ENCODE assay signal across 17 cellular contexts in the genomic region with DNA sequence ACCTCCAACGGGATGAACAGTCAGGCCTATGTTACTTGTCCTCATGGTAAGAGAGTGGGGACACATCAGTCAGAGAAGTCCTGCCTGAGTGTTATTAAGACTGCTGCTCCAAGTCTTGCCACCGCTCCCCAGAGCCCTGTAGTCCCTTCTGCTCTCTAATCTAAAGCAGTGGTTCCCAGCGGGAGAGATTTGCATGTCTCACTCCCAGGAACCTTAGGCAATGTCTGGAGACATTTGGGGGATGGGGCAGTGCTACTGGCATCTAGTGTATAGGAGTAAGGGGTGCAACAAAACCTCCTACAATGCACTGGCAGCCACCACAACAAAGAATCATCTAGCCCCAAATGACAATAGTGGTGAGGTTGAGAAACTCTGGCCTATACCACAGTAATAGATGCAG. TPM values are rescaled to one million over a fixed set of nuclear protein-coding genes. Genes with fewer than 3 reads are reported as not detected.
DNase-seq lines count a peak whose midpoint lies in the region; ATAC-seq, FAIRE-seq and TF ChIP-seq lines count a peak whose summit lies in the region.
"Had no signal": no experiment of that assay in that cellular context is flagged by ENCODE, and none has a peak within 500 bp of the region (broad histone marks: within the 10 kb centered on the region; RNA-seq: fewer than 3 reads in every experiment).

No MANE protein-coding gene starts in this region.

- no peaks in the 10 kb centered on the region for H3K9me2 ChIP-seq in GM23248 (ENCODE audit: insufficient read depth)

- TF ChIP-seq POLR2A in H1 (IDR thresholded peaks at IDR 0.05; ENCODE audit: control extremely low read depth in 1 of 2, low read depth in 2 of 2, low read length in 2 of 2) = no peak

- H3K27ac ChIP-seq in GM23248 = peak overlapping the region; percentile 72
- no peak overlapping the region for H3K27ac ChIP-seq in H1 (ENCODE audit: low read depth, low read length)
- peak overlapping the region; percentile 17 for H3K27ac ChIP-seq in smooth muscle cell (ENCODE audit: low read depth)
- H3K27ac ChIP-seq: BLaER1 treated with 17β-estradiol and CSF1 and Interleukin-3, amounts not matched to agents 10 nM and 100 nM had no signal

- H3K4me1 ChIP-seq in GM23248 (ENCODE audit: insufficient read depth) (peaks cover 29% of the 10 kb centered on the region), H1 (replicated peaks in 1 of 4; ENCODE audit: control insufficient read depth in 3 of 4, insufficient read depth in 4 of 4, low read length in 3 of 4) (peaks cover 0 to 12% (median 8%) of the 10 kb centered on the region in 4 experiments; a peak in 4 of 7 replicates), smooth muscle cell (ENCODE audit: low read depth) (peaks cover 4% of the 10 kb centered on the region)
- H3K4me1 ChIP-seq: BLaER1 treated with 17β-estradiol and CSF1 and Interleukin-3, amounts not matched to agents 10 nM and 100 nM had no signal

- no peak overlapping the region for H3K4ac ChIP-seq in H1 (replicated peaks; ENCODE audit: insufficient read length, low read depth, low read length)

- no peak overlapping the region for H2BK120ac ChIP-seq in H1 (replicated peaks; ENCODE audit: low read depth, low read length)

- H3K18ac ChIP-seq in H1 (ENCODE audit: extremely low read depth, low read length) = no peak overlapping the region

- H3K9ac ChIP-seq in GM23248 (peak overlapping the region; percentile 9; the same call in 1 of the 2 replicates), H1 (replicated peaks in 1 of 4; ENCODE audit: extremely low read depth in 1 of 4, low read depth in 3 of 4, low read length in 3 of 4) (no peak overlapping the region), smooth muscle cell (ENCODE audit: low read depth) (no peak overlapping the region)
- H3K9ac ChIP-seq: BLaER1 treated with 17β-estradiol and CSF1 and Interleukin-3, amounts not matched to agents 10 nM and 100 nM had no signal

- H2AK5ac ChIP-seq in H1 (ENCODE audit: low read depth, low read length) = no peak overlapping the region

- in situ Hi-C loops in GM23248 (cut with MboI) = no loop called here

- H3K23ac ChIP-seq in H1 (ENCODE audit: insufficient read length) = no peak overlapping the region

- H2BK5ac ChIP-seq in H1 (ENCODE audit: low read depth, low read length) = no peak overlapping the region

- H3F3A ChIP-seq in GM23248 (ENCODE audit: insufficient read depth) = peaks cover 43% of the 10 kb centered on the region
- peaks cover 5% of the 10 kb centered on the region for H3F3A ChIP-seq in smooth muscle cell (ENCODE audit: low read depth)

- 52 to 55% methylated on average over 3 of the region's 3 CpGs for WGBS in GM23248 (ENCODE audit: low coverage in 1 of 2, low lambda C conversion rate in 2 of 2, missing lambda C conversion rate in 2 of 2), 2 experiments
- 43% methylated on average over 3 of the region's 3 CpGs; no CpG with 5 or more reads in 1 of the 2 experiments for WGBS in H1 (ENCODE audit: extremely low coverage in 1 of 2, insufficient coverage in 1 of 2, insufficient read length in 1 of 2, insufficient replicate concordance in 2 of 2, low coverage in 1 of 2, low lambda C conversion rate in 2 of 2, missing lambda C conversion rate in 1 of 2), 2 experiments
- 8% methylated on average over 3 of the region's 3 CpGs for WGBS in smooth muscle cell (ENCODE audit: low lambda C conversion rate)

- DNase-seq in GM23248 = peak; percentile 51
- DNase-seq in MG63 = peak; percentile 26
- DNase-seq in H1 (ENCODE audit: low read depth in 1 of 2, low spot score in 2 of 2) = no peak
- no peak for DNase-seq in smooth muscle cell (lab: John Stamatoyannopoulos, UW; ENCODE audit: unreplicated experiment)
- no peak for DNase-seq in GM20000 (ENCODE audit: low spot score)
- DNase-seq: DMS53, NCI-H146, NCI-H2081 treated with DMSO at 0.1 percent for 48 hours, NCI-H2227 treated with DMSO at 0.1 percent for 48 hours, NCI-H524 treated with DMSO at 0.1 percent for 48 hours, OCI-M1, T-helper 1 cell had no signal

- H3K4me3 ChIP-seq in GM23248 = no peak overlapping the region
- no peak overlapping the region for H3K4me3 ChIP-seq in MG63
- H3K4me3 ChIP-seq in H1 (ENCODE audit: extremely low read depth in 1 of 4, insufficient read depth in 2 of 4, low read depth in 3 of 4, low read length in 4 of 4) = no peak overlapping the region
- no peak overlapping the region for H3K4me3 ChIP-seq in smooth muscle cell
- H3K4me3 ChIP-seq: BLaER1 treated with 17β-estradiol and CSF1 and Interleukin-3, amounts not matched to agents 10 nM and 100 nM; GM12878 had no signal

- no peak overlapping the region for H2BK15ac ChIP-seq in H1 (ENCODE audit: low read length)

- no peak overlapping the region for H2AFZ ChIP-seq in GM23248
- no peak overlapping the region for H2AFZ ChIP-seq in H1 (ENCODE audit: low read length)
- H2AFZ ChIP-seq in smooth muscle cell (ENCODE audit: low read depth) = no peak overlapping the region

- POLR2A ChIA-PET in H1 (lab: Charles Lee; ENCODE audit: partially characterized antibody) = no interaction called here

- FAIRE-seq in H1 (lab: Jason Lieb, UNC) = no peak
- FAIRE-seq: GM12878, GM18507 had no signal

- no peak overlapping the region for H2BK12ac ChIP-seq in H1 (ENCODE audit: low read depth, low read length)

- H3K36me3 ChIP-seq in GM23248 (ENCODE audit: low read depth) (no peaks in the 10 kb centered on the region), MG63 (peaks cover 8% of the 10 kb centered on the region; the same call in 1 of the 2 replicates), H1 (ENCODE audit: control insufficient read depth in 2 of 4, insufficient read depth in 4 of 4, low read length in 3 of 4) (no peaks in the 10 kb centered on the region), smooth muscle cell (ENCODE audit: low read depth) (no peaks in the 10 kb centered on the region)
- H3K36me3 ChIP-seq: BLaER1 treated with 17β-estradiol and CSF1 and Interleukin-3, amounts not matched to agents 10 nM and 100 nM had no signal

- H3K9me3 ChIP-seq in GM23248 (ENCODE audit: low read depth) (no peaks in the 10 kb centered on the region), MG63 (peaks cover 2% of the 10 kb centered on the region; the same call in 1 of the 2 replicates), H1 (ENCODE audit: insufficient read depth in 2 of 2, low read depth in 1 of 2, low read length in 1 of 2) (no peaks in the 10 kb centered on the region), smooth muscle cell (replicated peaks; ENCODE audit: low read depth) (peaks cover 4% of the 10 kb centered on the region)

- no peak overlapping the region for H3K56ac ChIP-seq in H1 (replicated peaks; ENCODE audit: insufficient read length, low read depth, low read length)

- no peaks in the 10 kb centered on the region for H4K20me1 ChIP-seq in GM23248 (ENCODE audit: insufficient read depth)
- H4K20me1 ChIP-seq in H1 (replicated peaks in 1 of 2; ENCODE audit: control insufficient read depth in 1 of 2, insufficient read depth in 2 of 2, low read length in 2 of 2) = no peaks in the 10 kb centered on the region
- no peaks in the 10 kb centered on the region for H4K20me1 ChIP-seq in smooth muscle cell (ENCODE audit: low read depth)
- H4K20me1 ChIP-seq: BLaER1 treated with 17β-estradiol and CSF1 and Interleukin-3, amounts not matched to agents 10 nM and 100 nM had no signal

- H3K23me2 ChIP-seq in H1 (ENCODE audit: low read depth, low read length) = peaks cover 11% of the 10 kb centered on the region

- H3K79me2 ChIP-seq in GM23248 (ENCODE audit: insufficient read depth) (peaks cover 17% of the 10 kb centered on the region), H1 (ENCODE audit: control insufficient read depth in 1 of 2, insufficient read depth in 2 of 2, low read length in 2 of 2) (no peaks in the 10 kb centered on the region), smooth muscle cell (ENCODE audit: low read depth) (peaks cover 12% of the 10 kb centered on the region)

- no peak overlapping the region for H4K5ac ChIP-seq in H1 (ENCODE audit: insufficient read length, low read depth, low read length)

- no peak for TF ChIP-seq CTCF in H1 (IDR thresholded peaks at IDR 0.05; ENCODE audit: control extremely low read depth in 1 of 3, insufficient read depth in 1 of 3, low read depth in 1 of 3, low read length in 3 of 3)
- TF ChIP-seq CTCF in smooth muscle cell (IDR thresholded peaks at IDR 0.05; ENCODE audit: borderline replicate concordance, insufficient read depth, poor library complexity, severe bottlenecking) = no peak
- no peak for TF ChIP-seq CTCF in GM20000 (IDR thresholded peaks at IDR 0.05; ENCODE audit: extremely low read depth, missing control alignments)

- no peak overlapping the region for H3K14ac ChIP-seq in H1 (ENCODE audit: insufficient read length)

- no peak overlapping the region for H4K8ac ChIP-seq in H1 (ENCODE audit: extremely low read depth, insufficient read depth, low read length)

- H3K79me1 ChIP-seq in H1 (ENCODE audit: low read depth, low read length) = no peaks in the 10 kb centered on the region

- peak; percentile 5 to 23; a peak in 2 of 4 replicates for TF ChIP-seq RAD21 in H1 (IDR thresholded peaks at IDR 0.05 in 1 of 2, conservative IDR thresholded peaks at IDR 0.05 in 1 of 2; ENCODE audit: low read depth in 2 of 2, low read length in 2 of 2)

- CTCF ChIA-PET in H1 (lab: Charles Lee; ENCODE audit: partially characterized antibody) = interaction anchor here (1.7 kb wide), 1 partner anchor 11 kb away, joined by 4 read pairs; no protein-coding TSS in a partner anchor

- no peak overlapping the region for H3K4me2 ChIP-seq in GM23248 (ENCODE audit: unreplicated experiment)
- H3K4me2 ChIP-seq in H1 (ENCODE audit: insufficient read depth in 1 of 2, low read depth in 2 of 2, low read length in 2 of 2) = no peak overlapping the region
- peak overlapping the region; percentile 88 for H3K4me2 ChIP-seq in smooth muscle cell
- H3K4me2 ChIP-seq: BLaER1 treated with 17β-estradiol and CSF1 and Interleukin-3, amounts not matched to agents 10 nM and 100 nM had no signal

- H2BK20ac ChIP-seq in H1 (ENCODE audit: low read length) = no peak overlapping the region

- TF ChIP-seq EP300 in H1 (IDR thresholded peaks at IDR 0.05; ENCODE audit: borderline replicate concordance in 1 of 2, low read depth in 2 of 2, low read length in 2 of 2) = no peak

- no peak for ATAC-seq in esophagus mucosa
- no peak for ATAC-seq in HG03442 (IDR thresholded peaks at IDR 0.05; ENCODE audit: unreplicated experiment)
- ATAC-seq: GM12878 had no signal

- no peaks in the 10 kb centered on the region for H3K27me3 ChIP-seq in GM23248 (replicated peaks; ENCODE audit: insufficient read depth)
- H3K27me3 ChIP-seq in MG63 = no peaks in the 10 kb centered on the region
- peaks cover 11 to 43% (median 33%) of the 10 kb centered on the region in 4 experiments for H3K27me3 ChIP-seq in H1 (replicated peaks in 1 of 4; ENCODE audit: control insufficient read depth in 3 of 4, extremely low read depth in 1 of 4, insufficient read depth in 3 of 4, low read length in 3 of 4)
- no peaks in the 10 kb centered on the region for H3K27me3 ChIP-seq in smooth muscle cell (ENCODE audit: low read depth)
- H3K27me3 ChIP-seq: BLaER1 treated with 17β-estradiol and CSF1 and Interleukin-3, amounts not matched to agents 10 nM and 100 nM had no signal

- H4K91ac ChIP-seq in H1 (replicated peaks; ENCODE audit: insufficient read length, low read length) = no peak overlapping the region

RNA-seq across cellular contexts. Expression of a gene that starts 2.6 kb away (rescaled TPM):
- total RNA-seq in GM23248 (2014; rRNA removed; shearing (Covaris generic)) = 47.3 and 50.5 TPM in 2 replicates
- 12.6 and 13.6 TPM in 2 replicates for polyA plus RNA-seq in GM23248 (2016; fragmentation: Nextera tagmentation; extraction: Ambion mirVana)
- 38.1 and 40.0 TPM in 2 replicates for total RNA-seq in MG63 (2014; rRNA removed; shearing (Covaris generic); ENCODE audit: low replicate concordance)
- 0.36 and 0.37 TPM in 2 replicates for total RNA-seq in H1 (2021; fragmentation: NEBNext Ultra II Directional; extraction: Animal tissue kit (Norgen Biotek cat#: 25700))
- 0.11 and 0.19 TPM in 2 replicates for polyA plus RNA-seq in H1 (2011; rRNA removed)
- polyA plus RNA-seq in H1 (2011; cell fraction: cytosol; rRNA removed) = 0.17 TPM
- 0.40 TPM for polyA plus RNA-seq in H1 (2011; cell fraction: nucleus; rRNA removed)
- 0.15 to 0.24 TPM (median 0.18 TPM) in 4 replicates for polyA plus RNA-seq in H1 (2012, experiment 1 of 2)
- polyA plus RNA-seq in H1 (2012, experiment 2 of 2) = 0.03 TPM
- polyA plus RNA-seq in H1 (2013, experiment 1 of 2) = 0.28 TPM
- 0.26 TPM for polyA plus RNA-seq in H1 (2013, experiment 2 of 2)
- polyA minus RNA-seq in H1 (2011; rRNA and poly(A)+ RNA removed) = 0.73 and 0.83 TPM in 2 replicates
- 0.37 TPM for polyA minus RNA-seq in H1 (2011; cell fraction: cytosol; rRNA and poly(A)+ RNA removed)
- 2.0 TPM for polyA minus RNA-seq in H1 (2011; cell fraction: nucleus; rRNA and poly(A)+ RNA removed)
- total RNA-seq in smooth muscle cell = 14.8 and 16.6 TPM in 2 replicates
- polyA plus RNA-seq in smooth muscle cell = 4.8 and 6.4 TPM in 2 replicates
- 1.2 TPM for total RNA-seq in esophagus mucosa

Comparison
In these comparisons a context has a peak if more than half of its experiments do, and no peak if none do; other contexts are left out.
1. DNase-seq: peak in GM23248 (single experiment) and MG63 (single experiment); none in H1 (0 of 2), smooth muscle cell (single experiment) and GM20000 (single experiment).